ENCODE assay signal across 13 cellular contexts in the genomic region with DNA sequence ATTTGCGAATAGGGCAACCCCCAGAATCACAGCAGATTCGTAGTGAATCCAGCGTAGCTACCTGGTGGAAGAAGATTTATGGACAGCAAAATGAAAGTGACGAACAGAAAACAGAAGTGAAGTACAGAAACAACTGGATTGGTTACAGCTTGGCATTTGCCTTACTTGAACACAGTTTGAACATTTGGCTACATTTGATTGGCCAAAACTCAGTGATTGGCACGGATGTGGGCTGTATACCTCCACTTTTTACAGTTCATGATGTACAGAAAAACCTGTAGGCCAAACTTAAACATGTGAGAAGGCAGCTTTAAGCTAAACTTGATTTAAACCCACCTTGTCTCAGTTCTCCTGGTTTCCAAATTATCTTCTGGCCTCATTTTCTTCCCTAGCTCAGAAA.
"Had no signal": no experiment of that assay in that cellular context is flagged by ENCODE, and none has a peak within 500 bp of the region (broad histone marks: within the 10 kb centered on the region; RNA-seq: fewer than 3 reads in every experiment).

No MANE protein-coding gene starts in this region.

- H3K4me3 Mint-ChIP-seq: activated CD8-positive, alpha-beta T cell treated with anti-CD3 and anti-CD28 coated beads for 36 hours; activated T-cell treated with anti-CD3 and anti-CD28 coated beads, Interleukin-2, amount 50 U/mL, for 72 hours; nephron progenitor cell had no signal

- H3K9me3 ChIP-seq: esophagus squamous epithelium had no signal

- H3K9me3 Mint-ChIP-seq: nephron progenitor cell had no signal

- H3K27ac Mint-ChIP-seq: activated CD8-positive, alpha-beta T cell treated with anti-CD3 and anti-CD28 coated beads for 36 hours; activated T-cell treated with anti-CD3 and anti-CD28 coated beads, Interleukin-2, amount 50 U/mL, for 72 hours; nephron progenitor cell had no signal

- H3K27ac ChIP-seq: dorsolateral prefrontal cortex, esophagus squamous epithelium, foreskin keratinocyte had no signal

- H3K36me3 ChIP-seq: esophagus squamous epithelium had no signal

- ATAC-seq: activated CD8-positive, alpha-beta T cell treated with anti-CD3 and anti-CD28 coated beads for 36 hours; activated T-cell treated with anti-CD3 and anti-CD28 coated beads, Interleukin-2, amount 50 U/mL, for 72 hours; foreskin keratinocyte had no signal

- H3K27me3 Mint-ChIP-seq: activated CD8-positive, alpha-beta T cell treated with anti-CD3 and anti-CD28 coated beads for 36 hours had no signal

- H3K4me1 ChIP-seq: foreskin keratinocyte had no signal

- H3K27me3 ChIP-seq: dorsolateral prefrontal cortex, esophagus squamous epithelium, foreskin keratinocyte had no signal

- H3K4me3 ChIP-seq: dorsolateral prefrontal cortex, esophagus squamous epithelium had no signal

- FAIRE-seq: bronchial epithelial cell had no signal

- DNase-seq: activated CD4-positive, CD25-positive, alpha-beta regulatory T cell treated with anti-CD3 and anti-CD28 coated beads, Interleukin-2, amount 50 U/mL, for 72 hours; activated CD8-positive, alpha-beta memory T cell treated with anti-CD3 and anti-CD28 coated beads, Interleukin-2, amount 50 U/mL, for 4 hours; activated CD8-positive, alpha-beta T cell treated with anti-CD3 and anti-CD28 coated beads for 36 hours; activated T-cell treated with anti-CD3 and anti-CD28 coated beads, Interleukin-2, amount 50 U/mL, for 72 hours; aorta; dorsolateral prefrontal cortex; esophagus squamous epithelium; foreskin keratinocyte; mesenchymal stem cell; nephron progenitor cell; stimulated activated CD4-positive, alpha-beta T cell treated with anti-CD3 and anti-CD28 coated beads, Interleukin-4, amount 100 ng/mL, for 4 hours; T-helper 2 cell had no signal
